ENCODE assay signal across 8 cellular contexts in genomic region chr12:62817556-62818271, GRCh38.
DNase-seq lines count a peak whose midpoint lies in the region; ATAC-seq and TF ChIP-seq lines count a peak whose summit lies in the region.

No MANE protein-coding gene starts in this region.

- intact Hi-C loops in activated CD4-positive, alpha-beta memory T cell treated with anti-CD3 and anti-CD28 coated beads for 36 hours (cut with micrococcal nuclease) = no loop called here

- no peak overlapping the region for H3K4me3 Mint-ChIP-seq in activated CD4-positive, alpha-beta memory T cell treated with anti-CD3 and anti-CD28 coated beads for 36 hours

- no peak overlapping the region for H3K27ac Mint-ChIP-seq in activated CD4-positive, alpha-beta memory T cell treated with anti-CD3 and anti-CD28 coated beads for 36 hours

- POLR2A ChIA-PET in activated CD4-positive, alpha-beta memory T cell treated with anti-CD3 and anti-CD28 coated beads for 36 hours (lab: Charles Lee) = no interaction called here

- peaks cover 5% of the 10 kb centered on the region for H3K4me1 Mint-ChIP-seq in activated CD4-positive, alpha-beta memory T cell treated with anti-CD3 and anti-CD28 coated beads for 36 hours (ENCODE audit: low read depth)

- no peaks in the 10 kb centered on the region for H3K36me3 Mint-ChIP-seq in activated CD4-positive, alpha-beta memory T cell treated with anti-CD3 and anti-CD28 coated beads for 36 hours

- no peaks in the 10 kb centered on the region for H3K9me3 Mint-ChIP-seq in activated CD4-positive, alpha-beta memory T cell treated with anti-CD3 and anti-CD28 coated beads for 36 hours

- no peak for TF ChIP-seq POLR2A in erythroblast (IDR thresholded peaks at IDR 0.05; ENCODE audit: low read length)

- CTCF ChIA-PET in activated CD4-positive, alpha-beta memory T cell treated with anti-CD3 and anti-CD28 coated beads for 36 hours (lab: Charles Lee) = no interaction called here

- H3K27me3 Mint-ChIP-seq in activated CD4-positive, alpha-beta memory T cell treated with anti-CD3 and anti-CD28 coated beads for 36 hours = peaks cover 39% of the 10 kb centered on the region

- ATAC-seq in GM19452 (IDR thresholded peaks at IDR 0.05; ENCODE audit: unreplicated experiment) = no peak

- DNase-seq in GM03348 (ENCODE audit: low spot score) = peak; percentile 10
- DNase-seq in OCI-M1 (lab: John Stamatoyannopoulos, UW) = peak; percentile 78
- peak; percentile 23 to 39 for DNase-seq in erythroblast (lab: John Stamatoyannopoulos, UW)
- DNase-seq in pons (ENCODE audit: low spot score) = peak; percentile 80
- no peak for DNase-seq in activated CD4-positive, alpha-beta memory T cell treated with anti-CD3 and anti-CD28 coated beads for 36 hours
- DNase-seq in NCI-H446 (lab: John Stamatoyannopoulos, UW) = no peak
- DNase-seq in activated effector memory CD4-positive, alpha-beta T cell treated with anti-CD3 and anti-CD28 coated beads, Interleukin-2, amount 50 U/mL, for 16 hours = no peak

Comparison
In these comparisons a context has a peak if more than half of its experiments do, and no peak if none do; other contexts are left out.
1. DNase-seq: peak in GM03348 (single experiment), OCI-M1 (single experiment), erythroblast (2 of 2) and pons (single experiment); none in activated CD4-positive, alpha-beta memory T cell treated with anti-CD3 and anti-CD28 coated beads for 36 hours (single experiment), NCI-H446 (0 of 2) and activated effector memory CD4-positive, alpha-beta T cell treated with anti-CD3 and anti-CD28 coated beads, Interleukin-2, amount 50 U/mL, for 16 hours (single experiment).